8 cellular contexts compared by ENCODE assay signal in the genomic region with DNA sequence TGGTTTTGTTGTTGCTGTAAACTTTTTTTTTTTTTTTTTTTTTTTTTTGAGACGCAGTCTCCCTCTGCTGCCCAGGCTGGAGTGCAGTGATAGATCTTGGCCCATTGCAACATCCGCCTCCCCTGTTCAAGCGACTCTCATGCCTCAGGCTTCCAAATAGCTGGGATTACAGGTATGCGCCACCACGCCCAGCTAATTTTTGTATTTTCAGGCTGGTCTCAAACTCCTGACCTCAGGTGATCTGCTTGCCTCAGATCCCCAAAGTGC.
DNase-seq lines count a peak whose midpoint lies in the region; ATAC-seq and TF ChIP-seq lines count a peak whose summit lies in the region.
"Had no signal": no experiment of that assay in that cellular context is flagged by ENCODE, and none has a peak within 500 bp of the region (broad histone marks: within the 10 kb centered on the region; RNA-seq: fewer than 3 reads in every experiment).

No MANE protein-coding gene starts in this region.

- intact Hi-C loops in activated CD4-positive, alpha-beta T cell treated with anti-CD3 and anti-CD28 coated beads, Interleukin-2, amount 10 ng/mL, durations not matched to agents 24 days and 14 days (cut with micrococcal nuclease), result no loop called here

- no peaks in the 10 kb centered on the region for H3K9me3 ChIP-seq in HUES6 (ENCODE audit: control insufficient read depth, insufficient read depth, low read depth, low read length)
- no peaks in the 10 kb centered on the region for H3K9me3 ChIP-seq in upper lobe of left lung

- TF ChIP-seq CTCF in brain (conservative IDR thresholded peaks at IDR 0.05) (peak; percentile 19 to 33), kidney epithelial cell (IDR thresholded peaks at IDR 0.05; ENCODE audit: insufficient read depth, low read length, poor library complexity, severe bottlenecking) (peak; percentile 24), upper lobe of left lung (IDR thresholded peaks at IDR 0.05) (peak in 1 of 6 experiments; percentile 24)

- ATAC-seq in upper lobe of left lung (ENCODE audit: low FRiP score in 2 of 2) (peak; percentile 80 to 83), GM21619 (IDR thresholded peaks at IDR 0.05; ENCODE audit: unreplicated experiment) (no peak)

- H3K36me3 ChIP-seq in HUES6 (ENCODE audit: control insufficient read depth, insufficient read depth, low read length), result no peaks in the 10 kb centered on the region
- H3K36me3 ChIP-seq in kidney epithelial cell (ENCODE audit: control insufficient read depth, insufficient read depth, low read length), result no peaks in the 10 kb centered on the region
- no peaks in the 10 kb centered on the region for H3K36me3 ChIP-seq in upper lobe of left lung

- peak overlapping the region; percentile 49 for H3K9ac ChIP-seq in HUES6 (ENCODE audit: low read length)

- DNase-seq in kidney epithelial cell (ENCODE audit: low read depth) (no peak), upper lobe of left lung (peak in 1 of 2 donors; percentile 80)
- no peak for DNase-seq in activated CD4-positive, alpha-beta memory T cell treated with anti-CD3 and anti-CD28 coated beads, Interleukin-2, amount 10 ng/mL, durations not matched to agents 7 days and 5 days
- no peak for DNase-seq in activated CD4-positive, alpha-beta T cell treated with anti-CD3 and anti-CD28 coated beads, Interleukin-2, amount 10 ng/mL, durations not matched to agents 24 days and 14 days
- DNase-seq: activated T-cell treated with anti-CD3 and anti-CD28 coated beads, Interleukin-2, amount 50 U/mL, for 1 hour had no signal

- H3K4me1 Mint-ChIP-seq in brain, result peaks cover 20% of the 10 kb centered on the region
- peaks cover 4% of the 10 kb centered on the region for H3K4me1 Mint-ChIP-seq in activated CD4-positive, alpha-beta memory T cell treated with anti-CD3 and anti-CD28 coated beads, Interleukin-2, amount 10 ng/mL, durations not matched to agents 7 days and 5 days
- peaks cover 6% of the 10 kb centered on the region for H3K4me1 Mint-ChIP-seq in activated CD4-positive, alpha-beta T cell treated with anti-CD3 and anti-CD28 coated beads, Interleukin-2, amount 10 ng/mL, durations not matched to agents 24 days and 14 days

- peaks cover 0 to 5% (median 0%) of the 10 kb centered on the region in 5 experiments for H3K9me3 Mint-ChIP-seq in brain
- no peaks in the 10 kb centered on the region for H3K9me3 Mint-ChIP-seq in activated CD4-positive, alpha-beta memory T cell treated with anti-CD3 and anti-CD28 coated beads, Interleukin-2, amount 10 ng/mL, durations not matched to agents 7 days and 5 days
- no peaks in the 10 kb centered on the region for H3K9me3 Mint-ChIP-seq in activated CD4-positive, alpha-beta T cell treated with anti-CD3 and anti-CD28 coated beads, Interleukin-2, amount 10 ng/mL, durations not matched to agents 24 days and 14 days

- POLR2A ChIA-PET in activated CD4-positive, alpha-beta memory T cell treated with anti-CD3 and anti-CD28 coated beads, Interleukin-2, amount 10 ng/mL, durations not matched to agents 7 days and 5 days (lab: Charles Lee), result no interaction called here

- H3K4me1 ChIP-seq in HUES6 (ENCODE audit: control insufficient read depth, insufficient read depth, low read length), result peaks cover 22% of the 10 kb centered on the region
- H3K4me1 ChIP-seq in upper lobe of left lung, result peaks cover 7 to 15% (median 11%) of the 10 kb centered on the region in 4 donors

- H3K4me3 Mint-ChIP-seq in brain, result no peak overlapping the region
- no peak overlapping the region for H3K4me3 Mint-ChIP-seq in activated CD4-positive, alpha-beta memory T cell treated with anti-CD3 and anti-CD28 coated beads, Interleukin-2, amount 10 ng/mL, durations not matched to agents 7 days and 5 days
- H3K4me3 Mint-ChIP-seq in activated CD4-positive, alpha-beta T cell treated with anti-CD3 and anti-CD28 coated beads, Interleukin-2, amount 10 ng/mL, durations not matched to agents 24 days and 14 days, result no peak overlapping the region

- 60 to 76% methylated on average over 5 of the region's 5 CpGs for WGBS in upper lobe of left lung, 2 donors

- TF ChIP-seq POLR2A in upper lobe of left lung (IDR thresholded peaks at IDR 0.05), result no peak

- H3K36me3 Mint-ChIP-seq in brain, result no peaks in the 10 kb centered on the region
- no peaks in the 10 kb centered on the region for H3K36me3 Mint-ChIP-seq in activated CD4-positive, alpha-beta memory T cell treated with anti-CD3 and anti-CD28 coated beads, Interleukin-2, amount 10 ng/mL, durations not matched to agents 7 days and 5 days (ENCODE audit: low read depth)
- H3K36me3 Mint-ChIP-seq in activated CD4-positive, alpha-beta T cell treated with anti-CD3 and anti-CD28 coated beads, Interleukin-2, amount 10 ng/mL, durations not matched to agents 24 days and 14 days (ENCODE audit: low read depth), result no peaks in the 10 kb centered on the region

- H3K27me3 Mint-ChIP-seq in brain, result peaks cover 6% of the 10 kb centered on the region
- H3K27me3 Mint-ChIP-seq in activated CD4-positive, alpha-beta memory T cell treated with anti-CD3 and anti-CD28 coated beads, Interleukin-2, amount 10 ng/mL, durations not matched to agents 7 days and 5 days, result peaks cover 5% of the 10 kb centered on the region
- peaks cover 4% of the 10 kb centered on the region for H3K27me3 Mint-ChIP-seq in activated CD4-positive, alpha-beta T cell treated with anti-CD3 and anti-CD28 coated beads, Interleukin-2, amount 10 ng/mL, durations not matched to agents 24 days and 14 days

- H3K4me3 ChIP-seq in HUES6 (ENCODE audit: low read depth, low read length) (no peak overlapping the region), kidney epithelial cell (ENCODE audit: low read depth, low read length) (no peak overlapping the region), upper lobe of left lung (no peak overlapping the region)

- peak overlapping the region; percentile 73; the same call in 1 of the 2 replicates for H3K27ac ChIP-seq in HUES6 (ENCODE audit: low read depth, low read length)
- peak overlapping the region in 3 of 4 donors; percentile 42 to 61 (median 58) for H3K27ac ChIP-seq in upper lobe of left lung

- H3K27me3 ChIP-seq in HUES6 (ENCODE audit: control insufficient read depth, insufficient read depth, low read length) (no peaks in the 10 kb centered on the region), kidney epithelial cell (ENCODE audit: control insufficient read depth, insufficient read depth, low read length) (no peaks in the 10 kb centered on the region), upper lobe of left lung (no peaks in the 10 kb centered on the region)

- H3K27ac Mint-ChIP-seq in brain, result peak overlapping the region in 3 of 5 experiments; percentile 20 to 77 (median 71)
- no peak overlapping the region for H3K27ac Mint-ChIP-seq in activated CD4-positive, alpha-beta memory T cell treated with anti-CD3 and anti-CD28 coated beads, Interleukin-2, amount 10 ng/mL, durations not matched to agents 7 days and 5 days
- H3K27ac Mint-ChIP-seq in activated CD4-positive, alpha-beta T cell treated with anti-CD3 and anti-CD28 coated beads, Interleukin-2, amount 10 ng/mL, durations not matched to agents 24 days and 14 days, result no peak overlapping the region

- CTCF ChIA-PET in activated CD4-positive, alpha-beta memory T cell treated with anti-CD3 and anti-CD28 coated beads, Interleukin-2, amount 10 ng/mL, durations not matched to agents 7 days and 5 days (lab: Charles Lee), result no interaction called here

- TF ChIP-seq EP300 in upper lobe of left lung (IDR thresholded peaks at IDR 0.05), result no peak

Comparison
In these comparisons a context has a peak if more than half of its experiments do, and no peak if none do; other contexts are left out.
1. H3K27ac Mint-ChIP-seq: peak in brain (3 of 5); none in activated CD4-positive, alpha-beta memory T cell treated with anti-CD3 and anti-CD28 coated beads, Interleukin-2, amount 10 ng/mL, durations not matched to agents 7 days and 5 days (single experiment) and activated CD4-positive, alpha-beta T cell treated with anti-CD3 and anti-CD28 coated beads, Interleukin-2, amount 10 ng/mL, durations not matched to agents 24 days and 14 days (single experiment).